10 cellular contexts compared by ENCODE assay signal in genomic region chr17:42337442-42337841, GRCh38. TPM values are rescaled to one million over a fixed set of nuclear protein-coding genes. Genes with fewer than 3 reads are reported as not detected.
DNase-seq lines count a peak whose midpoint lies in the region; ATAC-seq and TF ChIP-seq lines count a peak whose summit lies in the region.
"Had no signal": no experiment of that assay in that cellular context is flagged by ENCODE, and none has a peak within 500 bp of the region (broad histone marks: within the 10 kb centered on the region; RNA-seq: fewer than 3 reads in every experiment).

No MANE protein-coding gene starts in this region.

- H3K27me3 ChIP-seq in breast epithelium (no peaks in the 10 kb centered on the region), right cardiac atrium (ENCODE audit: control insufficient read depth, insufficient read depth) (no peaks in the 10 kb centered on the region)
- H3K27me3 ChIP-seq: BLaER1 had no signal

- H3K9me3 ChIP-seq in breast epithelium, result no peaks in the 10 kb centered on the region
- H3K9me3 ChIP-seq in right cardiac atrium (ENCODE audit: control insufficient read depth, low read length), result no peaks in the 10 kb centered on the region
- H3K9me3 ChIP-seq: BLaER1 had no signal

- no peak overlapping the region for H3K27ac Mint-ChIP-seq in MCF 10A (ENCODE audit: low read depth, unreplicated experiment)
- peak overlapping the region; percentile 92 for H3K27ac Mint-ChIP-seq in activated CD4-positive, alpha-beta T cell treated with anti-CD3 and anti-CD28 coated beads, Interleukin-2, amount 10 ng/mL, durations not matched to agents 7 days and 5 days

- no peaks in the 10 kb centered on the region for H3K9me3 Mint-ChIP-seq in MCF 10A (ENCODE audit: unreplicated experiment)
- no peaks in the 10 kb centered on the region for H3K9me3 Mint-ChIP-seq in activated CD4-positive, alpha-beta T cell treated with anti-CD3 and anti-CD28 coated beads, Interleukin-2, amount 10 ng/mL, durations not matched to agents 7 days and 5 days

- BruUV-seq in MCF 10A (replicated peaks; lab: Mats Ljungman, UMichigan), result no TSS peak

- H3K36me3 Mint-ChIP-seq in MCF 10A (ENCODE audit: insufficient read depth, unreplicated experiment), result peaks cover 90% of the 10 kb centered on the region
- peaks cover 72% of the 10 kb centered on the region for H3K36me3 Mint-ChIP-seq in activated CD4-positive, alpha-beta T cell treated with anti-CD3 and anti-CD28 coated beads, Interleukin-2, amount 10 ng/mL, durations not matched to agents 7 days and 5 days (ENCODE audit: low read depth)

- TF ChIP-seq CTCF in breast epithelium (IDR thresholded peaks at IDR 0.05), result no peak
- TF ChIP-seq CTCF in MCF 10A (IDR thresholded peaks at IDR 0.05; ENCODE audit: unreplicated experiment), result no peak
- no peak for TF ChIP-seq CTCF in fibroblast of villous mesenchyme (IDR thresholded peaks at IDR 0.05; ENCODE audit: insufficient read depth, low read depth, low read length)

- peaks cover 8% of the 10 kb centered on the region for H3K36me3 ChIP-seq in breast epithelium

- H3K4me1 ChIP-seq in breast epithelium (no peaks in the 10 kb centered on the region), right cardiac atrium (ENCODE audit: control insufficient read depth, insufficient read depth, low read length) (peaks cover 2% of the 10 kb centered on the region)

- WGBS in right cardiac atrium, result 73% methylated on average over 15 of the region's 15 CpGs

- H3K4me3 ChIP-seq in breast epithelium (no peak overlapping the region), fibroblast of villous mesenchyme (ENCODE audit: low read depth, low read length) (no peak overlapping the region), right cardiac atrium (ENCODE audit: low read length) (no peak overlapping the region)
- H3K4me3 ChIP-seq: BLaER1 had no signal

- DNase-seq in breast epithelium (ENCODE audit: low spot score in 2 of 2) (no peak), MCF 10A (ENCODE audit: unreplicated experiment) (no peak), fibroblast of villous mesenchyme (ENCODE audit: low read depth) (peak; percentile 73), HT-29 (ENCODE audit: low spot score) (no peak), right cardiac atrium (no peak), NOMO-1 treated with dmso at 0.1 percent for 144 hours (lab: John Stamatoyannopoulos, UW; ENCODE audit: unreplicated experiment) (no peak)
- peak; percentile 86 for DNase-seq in activated CD4-positive, alpha-beta T cell treated with anti-CD3 and anti-CD28 coated beads, Interleukin-2, amount 10 ng/mL, durations not matched to agents 7 days and 5 days
- DNase-seq: NCI-H510A had no signal

- H3K4me3 Mint-ChIP-seq in MCF 10A (ENCODE audit: unreplicated experiment), result no peak overlapping the region
- H3K4me3 Mint-ChIP-seq in activated CD4-positive, alpha-beta T cell treated with anti-CD3 and anti-CD28 coated beads, Interleukin-2, amount 10 ng/mL, durations not matched to agents 7 days and 5 days, result peak overlapping the region; percentile 54

- intact Hi-C loops in breast epithelium (cut with DNase I; ENCODE audit: low total_unique reads) (no loop called here), MCF 10A (cut with micrococcal nuclease) (no loop called here), right cardiac atrium (cut with DNase I) (no loop called here)

- CTCF ChIA-PET in MCF 10A (lab: Yijun Ruan, JAX), result interaction anchor here (0.6 kb wide), 1 partner anchor 66 kb away, joined by 4 read pairs; no protein-coding TSS in a partner anchor
- CTCF ChIA-PET in activated CD4-positive, alpha-beta T cell treated with anti-CD3 and anti-CD28 coated beads, Interleukin-2, amount 10 ng/mL, durations not matched to agents 7 days and 5 days (lab: Charles Lee), result interaction anchor here (0.6 to 3.2 kb wide), 5 partner anchors 13 to 525 kb away, joined by 3 to 12 read pairs (median 3); partner anchors contain the start of gene STAT3

- TF ChIP-seq POLR2A in breast epithelium (IDR thresholded peaks at IDR 0.05), result no peak

- H3K27ac ChIP-seq in breast epithelium, result peak overlapping the region; percentile 3 to 4
- no peak overlapping the region for H3K27ac ChIP-seq in right cardiac atrium (ENCODE audit: low read length)
- H3K27ac ChIP-seq: BLaER1 had no signal

- no peaks in the 10 kb centered on the region for H3K27me3 Mint-ChIP-seq in MCF 10A (ENCODE audit: insufficient read depth, unreplicated experiment)
- no peaks in the 10 kb centered on the region for H3K27me3 Mint-ChIP-seq in activated CD4-positive, alpha-beta T cell treated with anti-CD3 and anti-CD28 coated beads, Interleukin-2, amount 10 ng/mL, durations not matched to agents 7 days and 5 days

- POLR2A ChIA-PET in MCF 10A (lab: Yijun Ruan, JAX), result no interaction called here
- POLR2A ChIA-PET in activated CD4-positive, alpha-beta T cell treated with anti-CD3 and anti-CD28 coated beads, Interleukin-2, amount 10 ng/mL, durations not matched to agents 7 days and 5 days (lab: Charles Lee), result interaction anchor here (0.9 to 1.2 kb wide), 2 partner anchors 51 to 52 kb away, joined by 3 to 4 read pairs; partner anchors contain the start of gene STAT3

- H3K4me1 Mint-ChIP-seq in MCF 10A (ENCODE audit: insufficient read depth, unreplicated experiment), result no peaks in the 10 kb centered on the region
- H3K4me1 Mint-ChIP-seq in activated CD4-positive, alpha-beta T cell treated with anti-CD3 and anti-CD28 coated beads, Interleukin-2, amount 10 ng/mL, durations not matched to agents 7 days and 5 days, result peaks cover 75% of the 10 kb centered on the region

- ATAC-seq in SK-N-SH treated with all-trans-retinoic acid at 6 μM for 48 hours, result no peak
- no peak for ATAC-seq in right cardiac atrium

TF ChIP-seq in SK-N-SH treated with all-trans-retinoic acid at 6 μM for 48 hours, 23 proteins besides CTCF, POLR2A, EP300 and RAD21:
- TF ChIP-seq ESRRG (CRISPR knock-in tag; IDR thresholded peaks at IDR 0.05) (no peak), TSHZ2 (CRISPR knock-in tag; IDR thresholded peaks at IDR 0.05) (no peak), CREB5 (CRISPR knock-in tag; IDR thresholded peaks at IDR 0.05; ENCODE audit: low read depth) (no peak), ZNF565 (CRISPR knock-in tag; conservative IDR thresholded peaks at IDR 0.05; ENCODE audit: low read depth) (no peak), ARNTL (CRISPR knock-in tag; IDR thresholded peaks at IDR 0.05; ENCODE audit: borderline replicate concordance, low read depth) (no peak), BACH2 (CRISPR knock-in tag; IDR thresholded peaks at IDR 0.05; ENCODE audit: borderline replicate concordance) (no peak), ZNF8 (CRISPR knock-in tag; IDR thresholded peaks at IDR 0.05) (no peak), OSR1 (CRISPR knock-in tag; IDR thresholded peaks at IDR 0.05) (no peak)
TF ChIP-seq in SK-N-SH treated with all-trans-retinoic acid at 6 μM for 48 hours: peak in this region for 0.

RNA-seq across cellular contexts. Expression of gene STAT5A, which starts 49.1 kb away (rescaled TPM):
- 100 to 1,000 TPM in 1 of 3 donors, 10 to 100 TPM in 2; 72.8 to 363 (median 78.9) TPM for total RNA-seq in breast epithelium
- total RNA-seq in MCF 10A (2022), result 1.0 and 1.7 TPM in 2 replicates
- total RNA-seq in activated CD4-positive, alpha-beta T cell treated with anti-CD3 and anti-CD28 coated beads, Interleukin-2, amount 10 ng/mL, durations not matched to agents 7 days and 5 days, result 100 to 1,000 TPM in 1 of 2 experiments, 10 to 100 TPM in 1; 99.5 to 108 TPM
- 13.8 and 16.1 TPM in 2 replicates for total RNA-seq in fibroblast of villous mesenchyme
- total RNA-seq in HT-29 (2014; rRNA removed; shearing (Covaris generic)), result 11.3 and 11.7 TPM in 2 replicates
- 10 to 100 TPM; 20.8 to 30.5 (median 23.3) TPM for total RNA-seq in right cardiac atrium
- polyA plus RNA-seq in right cardiac atrium, result 8.1 TPM

RNA-seq across cellular contexts. Expression of gene STAT3, which starts 50.8 kb away (rescaled TPM):
- total RNA-seq in breast epithelium (100 to 1,000 TPM; 193 to 322 (median 238) TPM), MCF 10A (2022) (89.2 and 115 TPM in 2 replicates), fibroblast of villous mesenchyme (113 and 180 TPM in 2 replicates), right cardiac atrium (100 to 1,000 TPM; 100 to 192 (median 105) TPM)
- total RNA-seq in activated CD4-positive, alpha-beta T cell treated with anti-CD3 and anti-CD28 coated beads, Interleukin-2, amount 10 ng/mL, durations not matched to agents 7 days and 5 days, result 100 to 1,000 TPM; 114 to 121 TPM
- total RNA-seq in HT-29 (2014; rRNA removed; shearing (Covaris generic)), result 30.9 and 38.0 TPM in 2 replicates
- polyA plus RNA-seq in right cardiac atrium, result 46.9 TPM

Comparison
In these comparisons a context has a peak if more than half of its experiments do, and no peak if none do; other contexts are left out.
1. DNase-seq: peak in activated CD4-positive, alpha-beta T cell treated with anti-CD3 and anti-CD28 coated beads, Interleukin-2, amount 10 ng/mL, durations not matched to agents 7 days and 5 days (single experiment) and fibroblast of villous mesenchyme (single experiment); none in breast epithelium (0 of 2), MCF 10A (single experiment), HT-29 (single experiment), right cardiac atrium (0 of 3) and NOMO-1 treated with dmso at 0.1 percent for 144 hours (single experiment).